2 cellular contexts compared by ENCODE assay signal in the genomic region with DNA sequence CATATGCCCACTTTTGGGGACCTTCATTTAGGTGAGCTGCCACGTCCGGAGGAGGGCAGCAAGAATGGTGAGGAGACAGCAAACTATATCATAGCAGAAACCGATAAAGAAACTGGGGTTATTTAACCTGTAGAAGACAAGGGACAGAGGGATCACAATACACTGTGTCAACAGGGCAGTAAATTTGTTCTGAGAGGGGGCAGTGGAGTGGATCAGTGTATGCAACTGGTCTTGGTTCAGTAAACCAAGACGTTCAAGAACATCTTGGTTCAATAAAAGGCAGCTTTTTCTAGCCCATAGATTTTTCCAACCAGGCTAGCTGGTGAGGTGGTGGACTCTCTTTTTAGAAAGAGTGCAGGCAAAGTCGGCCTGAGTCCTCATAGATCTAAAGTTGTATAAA.
TF ChIP-seq lines count a peak whose summit lies in the region.

No MANE protein-coding gene starts in this region.

TF ChIP-seq in GM23338, 12 proteins besides CTCF, POLR2A, EP300 and RAD21 (continues in another document):
- TF ChIP-seq EZH2phosphoT487 (IDR thresholded peaks at IDR 0.05; ENCODE audit: unreplicated experiment) (no peak), POLR2AphosphoS5 (IDR thresholded peaks at IDR 0.05; ENCODE audit: low read depth) (no peak), JUNB (IDR thresholded peaks at IDR 0.05; ENCODE audit: unreplicated experiment) (no peak), ETS1 (IDR thresholded peaks at IDR 0.05) (no peak), ZNF114 (CRISPR knock-in tag; IDR thresholded peaks at IDR 0.05) (no peak), CREB1 (CRISPR knock-in tag; IDR thresholded peaks at IDR 0.05; ENCODE audit: low read depth) (no peak), NANOG (IDR thresholded peaks at IDR 0.05; ENCODE audit: borderline replicate concordance) (no peak), EZH2 (IDR thresholded peaks at IDR 0.05; ENCODE audit: low read depth, unreplicated experiment) (no peak)
- TF ChIP-seq, protein P1, sequence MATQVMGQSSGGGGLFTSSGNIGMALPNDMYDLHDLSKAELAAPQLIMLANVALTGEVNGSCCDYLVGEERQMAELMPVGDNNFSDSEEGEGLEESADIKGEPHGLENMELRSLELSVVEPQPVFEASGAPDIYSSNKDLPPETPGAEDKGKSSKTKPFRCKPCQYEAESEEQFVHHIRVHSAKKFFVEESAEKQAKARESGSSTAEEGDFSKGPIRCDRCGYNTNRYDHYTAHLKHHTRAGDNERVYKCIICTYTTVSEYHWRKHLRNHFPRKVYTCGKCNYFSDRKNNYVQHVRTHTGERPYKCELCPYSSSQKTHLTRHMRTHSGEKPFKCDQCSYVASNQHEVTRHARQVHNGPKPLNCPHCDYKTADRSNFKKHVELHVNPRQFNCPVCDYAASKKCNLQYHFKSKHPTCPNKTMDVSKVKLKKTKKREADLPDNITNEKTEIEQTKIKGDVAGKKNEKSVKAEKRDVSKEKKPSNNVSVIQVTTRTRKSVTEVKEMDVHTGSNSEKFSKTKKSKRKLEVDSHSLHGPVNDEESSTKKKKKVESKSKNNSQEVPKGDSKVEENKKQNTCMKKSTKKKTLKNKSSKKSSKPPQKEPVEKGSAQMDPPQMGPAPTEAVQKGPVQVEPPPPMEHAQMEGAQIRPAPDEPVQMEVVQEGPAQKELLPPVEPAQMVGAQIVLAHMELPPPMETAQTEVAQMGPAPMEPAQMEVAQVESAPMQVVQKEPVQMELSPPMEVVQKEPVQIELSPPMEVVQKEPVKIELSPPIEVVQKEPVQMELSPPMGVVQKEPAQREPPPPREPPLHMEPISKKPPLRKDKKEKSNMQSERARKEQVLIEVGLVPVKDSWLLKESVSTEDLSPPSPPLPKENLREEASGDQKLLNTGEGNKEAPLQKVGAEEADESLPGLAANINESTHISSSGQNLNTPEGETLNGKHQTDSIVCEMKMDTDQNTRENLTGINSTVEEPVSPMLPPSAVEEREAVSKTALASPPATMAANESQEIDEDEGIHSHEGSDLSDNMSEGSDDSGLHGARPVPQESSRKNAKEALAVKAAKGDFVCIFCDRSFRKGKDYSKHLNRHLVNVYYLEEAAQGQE (IDR thresholded peaks at IDR 0.05; ENCODE audit: unreplicated experiment): no peak
- TF ChIP-seq, protein P2, sequence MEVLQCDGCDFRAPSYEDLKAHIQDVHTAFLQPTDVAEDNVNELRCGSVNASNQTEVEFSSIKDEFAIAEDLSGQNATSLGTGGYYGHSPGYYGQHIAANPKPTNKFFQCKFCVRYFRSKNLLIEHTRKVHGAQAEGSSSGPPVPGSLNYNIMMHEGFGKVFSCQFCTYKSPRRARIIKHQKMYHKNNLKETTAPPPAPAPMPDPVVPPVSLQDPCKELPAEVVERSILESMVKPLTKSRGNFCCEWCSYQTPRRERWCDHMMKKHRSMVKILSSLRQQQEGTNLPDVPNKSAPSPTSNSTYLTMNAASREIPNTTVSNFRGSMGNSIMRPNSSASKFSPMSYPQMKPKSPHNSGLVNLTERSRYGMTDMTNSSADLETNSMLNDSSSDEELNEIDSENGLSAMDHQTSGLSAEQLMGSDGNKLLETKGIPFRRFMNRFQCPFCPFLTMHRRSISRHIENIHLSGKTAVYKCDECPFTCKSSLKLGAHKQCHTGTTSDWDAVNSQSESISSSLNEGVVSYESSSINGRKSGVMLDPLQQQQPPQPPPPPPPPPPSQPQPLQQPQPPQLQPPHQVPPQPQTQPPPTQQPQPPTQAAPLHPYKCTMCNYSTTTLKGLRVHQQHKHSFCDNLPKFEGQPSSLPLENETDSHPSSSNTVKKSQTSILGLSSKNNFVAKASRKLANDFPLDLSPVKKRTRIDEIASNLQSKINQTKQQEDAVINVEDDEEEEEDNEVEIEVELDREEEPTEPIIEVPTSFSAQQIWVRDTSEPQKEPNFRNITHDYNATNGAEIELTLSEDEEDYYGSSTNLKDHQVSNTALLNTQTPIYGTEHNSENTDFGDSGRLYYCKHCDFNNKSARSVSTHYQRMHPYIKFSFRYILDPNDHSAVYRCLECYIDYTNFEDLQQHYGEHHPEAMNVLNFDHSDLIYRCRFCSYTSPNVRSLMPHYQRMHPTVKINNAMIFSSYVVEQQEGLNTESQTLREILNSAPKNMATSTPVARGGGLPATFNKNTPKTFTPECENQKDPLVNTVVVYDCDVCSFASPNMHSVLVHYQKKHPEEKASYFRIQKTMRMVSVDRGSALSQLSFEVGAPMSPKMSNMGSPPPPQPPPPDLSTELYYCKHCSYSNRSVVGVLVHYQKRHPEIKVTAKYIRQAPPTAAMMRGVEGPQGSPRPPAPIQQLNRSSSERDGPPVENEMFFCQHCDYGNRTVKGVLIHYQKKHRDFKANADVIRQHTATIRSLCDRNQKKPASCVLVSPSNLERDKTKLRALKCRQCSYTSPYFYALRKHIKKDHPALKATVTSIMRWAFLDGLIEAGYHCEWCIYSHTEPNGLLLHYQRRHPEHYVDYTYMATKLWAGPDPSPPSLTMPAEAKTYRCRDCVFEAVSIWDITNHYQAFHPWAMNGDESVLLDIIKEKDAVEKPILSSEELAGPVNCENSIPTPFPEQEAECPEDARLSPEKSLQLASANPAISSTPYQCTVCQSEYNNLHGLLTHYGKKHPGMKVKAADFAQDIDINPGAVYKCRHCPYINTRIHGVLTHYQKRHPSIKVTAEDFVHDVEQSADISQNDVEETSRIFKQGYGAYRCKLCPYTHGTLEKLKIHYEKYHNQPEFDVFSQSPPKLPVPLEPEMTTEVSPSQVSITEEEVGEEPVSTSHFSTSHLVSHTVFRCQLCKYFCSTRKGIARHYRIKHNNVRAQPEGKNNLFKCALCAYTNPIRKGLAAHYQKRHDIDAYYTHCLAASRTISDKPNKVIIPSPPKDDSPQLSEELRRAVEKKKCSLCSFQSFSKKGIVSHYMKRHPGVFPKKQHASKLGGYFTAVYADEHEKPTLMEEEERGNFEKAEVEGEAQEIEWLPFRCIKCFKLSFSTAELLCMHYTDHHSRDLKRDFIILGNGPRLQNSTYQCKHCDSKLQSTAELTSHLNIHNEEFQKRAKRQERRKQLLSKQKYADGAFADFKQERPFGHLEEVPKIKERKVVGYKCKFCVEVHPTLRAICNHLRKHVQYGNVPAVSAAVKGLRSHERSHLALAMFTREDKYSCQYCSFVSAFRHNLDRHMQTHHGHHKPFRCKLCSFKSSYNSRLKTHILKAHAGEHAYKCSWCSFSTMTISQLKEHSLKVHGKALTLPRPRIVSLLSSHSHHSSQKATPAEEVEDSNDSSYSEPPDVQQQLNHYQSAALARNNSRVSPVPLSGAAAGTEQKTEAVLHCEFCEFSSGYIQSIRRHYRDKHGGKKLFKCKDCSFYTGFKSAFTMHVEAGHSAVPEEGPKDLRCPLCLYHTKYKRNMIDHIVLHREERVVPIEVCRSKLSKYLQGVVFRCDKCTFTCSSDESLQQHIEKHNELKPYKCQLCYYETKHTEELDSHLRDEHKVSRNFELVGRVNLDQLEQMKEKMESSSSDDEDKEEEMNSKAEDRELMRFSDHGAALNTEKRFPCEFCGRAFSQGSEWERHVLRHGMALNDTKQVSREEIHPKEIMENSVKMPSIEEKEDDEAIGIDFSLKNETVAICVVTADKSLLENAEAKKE (CRISPR knock-in tag; IDR thresholded peaks at IDR 0.05): no peak

TF ChIP-seq in H1, 55 proteins besides CTCF, POLR2A, EP300 and RAD21:
- TF ChIP-seq ATF3 (IDR thresholded peaks at IDR 0.05; ENCODE audit: insufficient read depth, low read depth, low read length): no peak
- TF ChIP-seq YY1 (IDR thresholded peaks at IDR 0.05; ENCODE audit: low read depth, low read length): no peak
- no peak for TF ChIP-seq JUN (IDR thresholded peaks at IDR 0.05; ENCODE audit: low read depth, low read length)
- TF ChIP-seq SP1 (IDR thresholded peaks at IDR 0.05; ENCODE audit: low read depth, low read length): no peak
- TF ChIP-seq RFX5 (IDR thresholded peaks at IDR 0.05; ENCODE audit: borderline replicate concordance, low read depth, low read length): no peak
- no peak for TF ChIP-seq KDM4A (IDR thresholded peaks at IDR 0.05; ENCODE audit: low read depth, low read length, severe bottlenecking)
- no peak for TF ChIP-seq GABPA (IDR thresholded peaks at IDR 0.05; ENCODE audit: borderline replicate concordance, insufficient read depth, low read length)
- TF ChIP-seq, protein P3, sequence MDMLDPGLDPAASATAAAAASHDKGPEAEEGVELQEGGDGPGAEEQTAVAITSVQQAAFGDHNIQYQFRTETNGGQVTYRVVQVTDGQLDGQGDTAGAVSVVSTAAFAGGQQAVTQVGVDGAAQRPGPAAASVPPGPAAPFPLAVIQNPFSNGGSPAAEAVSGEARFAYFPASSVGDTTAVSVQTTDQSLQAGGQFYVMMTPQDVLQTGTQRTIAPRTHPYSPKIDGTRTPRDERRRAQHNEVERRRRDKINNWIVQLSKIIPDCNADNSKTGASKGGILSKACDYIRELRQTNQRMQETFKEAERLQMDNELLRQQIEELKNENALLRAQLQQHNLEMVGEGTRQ (IDR thresholded peaks at IDR 0.05; ENCODE audit: low read length): no peak
- TF ChIP-seq POLR2AphosphoS5 (IDR thresholded peaks at IDR 0.05; ENCODE audit: low read depth, low read length): no peak
- no peak for TF ChIP-seq TBP (IDR thresholded peaks at IDR 0.05; ENCODE audit: low read depth, low read length)
- no peak for TF ChIP-seq SAP30 (IDR thresholded peaks at IDR 0.05; ENCODE audit: insufficient read depth, insufficient replicate concordance, low read length)
- TF ChIP-seq, protein P4, sequence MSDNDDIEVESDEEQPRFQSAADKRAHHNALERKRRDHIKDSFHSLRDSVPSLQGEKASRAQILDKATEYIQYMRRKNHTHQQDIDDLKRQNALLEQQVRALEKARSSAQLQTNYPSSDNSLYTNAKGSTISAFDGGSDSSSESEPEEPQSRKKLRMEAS (IDR thresholded peaks at IDR 0.05): no peak
- TF ChIP-seq HDAC6 (IDR thresholded peaks at IDR 0.05; ENCODE audit: low read depth, low read length): no peak
